Comparison of ENCODE assay signal across 8 cellular contexts in the genomic region with DNA sequence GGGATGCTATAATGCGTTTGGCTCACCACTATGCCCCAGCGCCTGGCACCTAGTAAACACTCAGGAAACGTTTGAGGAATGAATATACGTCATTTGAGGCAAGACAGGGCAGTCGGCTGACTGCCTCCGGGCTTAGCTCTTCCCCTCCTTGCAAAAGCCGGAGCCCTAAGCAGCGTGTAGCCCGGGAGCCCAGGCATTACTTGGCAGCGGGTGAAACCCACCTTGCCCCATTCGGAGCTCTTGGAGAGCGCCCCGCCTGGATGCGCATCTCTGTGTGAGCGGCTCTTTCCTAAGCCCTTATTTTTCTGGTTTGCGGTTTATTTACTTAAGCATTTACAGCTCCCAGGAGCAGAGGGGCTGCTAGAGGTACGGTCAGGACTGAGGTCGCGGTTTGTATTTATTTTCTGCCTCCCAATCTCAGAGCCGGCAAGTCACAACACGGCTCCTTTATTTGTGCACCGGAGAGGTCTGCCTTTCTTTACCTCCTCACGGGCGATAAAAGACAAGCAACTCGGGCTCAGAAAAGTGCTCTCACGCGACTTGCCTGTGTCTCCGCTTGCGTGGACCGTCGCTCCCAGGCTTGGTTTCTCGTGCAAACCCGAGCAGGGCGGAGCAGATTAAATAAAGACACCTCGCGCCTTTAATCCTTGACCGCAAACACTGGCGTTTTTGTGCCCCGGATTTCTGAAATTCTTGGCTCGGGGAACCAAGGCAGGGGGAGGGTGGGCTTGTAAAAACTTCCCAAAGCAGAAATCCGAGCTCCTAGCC. TPM values are rescaled to one million over a fixed set of nuclear protein-coding genes. Genes with fewer than 3 reads are reported as not detected.
A peak's percentile ranks its signal among the peaks of the same experiment; 100 is the strongest.
DNase-seq lines count a peak whose midpoint lies in the region; ATAC-seq and TF ChIP-seq lines count a peak whose summit lies in the region.

No MANE protein-coding gene starts in this region.

- no peak for TF ChIP-seq POLR2A in vagina (IDR thresholded peaks at IDR 0.05)

- DNase-seq in EH (ENCODE audit: low read depth) (peak; percentile 74), RWPE2 (ENCODE audit: low spot score) (peak; percentile 52), germinal center (ENCODE audit: low spot score) (peak; percentile 32), neuronal stem cell (ENCODE audit: low spot score) (peak; percentile 43), vagina (ENCODE audit: extremely low spot score in 2 of 2) (no peak)
- peak; percentile 54 for DNase-seq in activated naive CD4-positive, alpha-beta T cell treated with anti-CD3 and anti-CD28 coated beads for 36 hours

- peak overlapping the region; percentile 98 for H2AFZ ChIP-seq in neuronal stem cell (ENCODE audit: low read length)

- peak overlapping the region; percentile 87 for H3K4me3 Mint-ChIP-seq in activated naive CD4-positive, alpha-beta T cell treated with anti-CD3 and anti-CD28 coated beads for 36 hours

- ATAC-seq in HG03354 (IDR thresholded peaks at IDR 0.05; ENCODE audit: poor library complexity, severe bottlenecking, unreplicated experiment): peak; percentile 20
- ATAC-seq in RWPE2 (ENCODE audit: low read depth): peak; percentile 67
- ATAC-seq in GM21423 (IDR thresholded peaks at IDR 0.05; ENCODE audit: unreplicated experiment): no peak

- H3K27me3 Mint-ChIP-seq in activated naive CD4-positive, alpha-beta T cell treated with anti-CD3 and anti-CD28 coated beads for 36 hours (ENCODE audit: low read depth): peaks cover 4% of the 10 kb centered on the region

- no peak overlapping the region for H4K91ac ChIP-seq in neuronal stem cell (ENCODE audit: low read depth, low read length, poor library complexity)

- H3K9me3 Mint-ChIP-seq in activated naive CD4-positive, alpha-beta T cell treated with anti-CD3 and anti-CD28 coated beads for 36 hours: no peaks in the 10 kb centered on the region

- H4K8ac ChIP-seq in neuronal stem cell (ENCODE audit: low read depth, low read length): no peak overlapping the region

- no peak overlapping the region for H3K14ac ChIP-seq in neuronal stem cell (ENCODE audit: low read length)

- intact Hi-C loops in activated naive CD4-positive, alpha-beta T cell treated with anti-CD3 and anti-CD28 coated beads for 36 hours (cut with micrococcal nuclease): loop anchor here (1.0 to 5.0 kb wide), 19 partner anchors 17 to 1315 kb away; a partner anchor contains a TSS
- intact Hi-C loops in vagina (cut with DNase I): loop anchor here (5.0 to 10.0 kb wide), 2 partner anchors 90 to 138 kb away; no protein-coding TSS in a partner anchor

- H2AK5ac ChIP-seq in neuronal stem cell (ENCODE audit: low read depth, low read length): no peak overlapping the region

- H3K27ac ChIP-seq in RWPE2 (ENCODE audit: poor library complexity, severe bottlenecking): peak overlapping the region; percentile 49
- H3K27ac ChIP-seq in neuronal stem cell (replicated peaks; ENCODE audit: low read length): peak overlapping the region; percentile 32
- peak overlapping the region; percentile 77 for H3K27ac ChIP-seq in vagina

- H3K9ac ChIP-seq in neuronal stem cell (ENCODE audit: low read depth, low read length, poor library complexity): peak overlapping the region; percentile 27

- CTCF ChIA-PET in activated naive CD4-positive, alpha-beta T cell treated with anti-CD3 and anti-CD28 coated beads for 36 hours (lab: Charles Lee): interaction anchor here (0.5 to 4.2 kb wide), 10 partner anchors 16 to 142 kb away, joined by 3 to 17 read pairs (median 5); no protein-coding TSS in a partner anchor

- H3K4me2 ChIP-seq in neuronal stem cell (ENCODE audit: insufficient read depth, low read length, poor library complexity, severe bottlenecking): peak overlapping the region; percentile 82

- no peak overlapping the region for H3K4ac ChIP-seq in neuronal stem cell (ENCODE audit: low read length)

- no peak overlapping the region for H2BK120ac ChIP-seq in neuronal stem cell (ENCODE audit: low read depth, low read length)

- peak overlapping the region; percentile 72 for H3K4me3 ChIP-seq in RWPE2 (ENCODE audit: severe bottlenecking)
- H3K4me3 ChIP-seq in neuronal stem cell (ENCODE audit: low read length in 2 of 2): peak overlapping the region; percentile 75 to 84
- peak overlapping the region; percentile 59 to 94 for H3K4me3 ChIP-seq in vagina

- H3K27me3 ChIP-seq in RWPE2 (ENCODE audit: insufficient read depth, poor library complexity, severe bottlenecking): no peaks in the 10 kb centered on the region
- H3K27me3 ChIP-seq in neuronal stem cell (ENCODE audit: control insufficient read depth in 3 of 3, insufficient read depth in 3 of 3, low read depth in 1 of 3, low read length in 3 of 3): peaks cover 0 to 53% (median 14%) of the 10 kb centered on the region in 3 experiments
- H3K27me3 ChIP-seq in vagina: no peaks in the 10 kb centered on the region

- peaks cover 8% of the 10 kb centered on the region for H3K4me1 ChIP-seq in RWPE2 (ENCODE audit: insufficient read depth, poor library complexity, severe bottlenecking)
- peaks cover 0 to 2% of the 10 kb centered on the region in 2 donors for H3K4me1 ChIP-seq in neuronal stem cell (ENCODE audit: control insufficient read depth in 2 of 2, insufficient read depth in 1 of 2, low read depth in 1 of 2, low read length in 2 of 2)
- H3K4me1 ChIP-seq in vagina: peaks cover 32% of the 10 kb centered on the region

- no peaks in the 10 kb centered on the region for H3K79me1 ChIP-seq in neuronal stem cell (ENCODE audit: low read depth, low read length)

- H2BK15ac ChIP-seq in neuronal stem cell (ENCODE audit: low read length): no peak overlapping the region

- peak overlapping the region; percentile 84 for H3K18ac ChIP-seq in neuronal stem cell (ENCODE audit: low read length)

- peak overlapping the region; percentile 82 for H3K23ac ChIP-seq in neuronal stem cell (ENCODE audit: low read depth, low read length, poor library complexity)

- no peak overlapping the region for H2BK12ac ChIP-seq in neuronal stem cell (ENCODE audit: low read length)

- peaks cover 34% of the 10 kb centered on the region for H3K4me1 Mint-ChIP-seq in activated naive CD4-positive, alpha-beta T cell treated with anti-CD3 and anti-CD28 coated beads for 36 hours (ENCODE audit: low read depth)

- TF ChIP-seq CTCF in RWPE2 (IDR thresholded peaks at IDR 0.05; ENCODE audit: poor library complexity, severe bottlenecking) (no peak), vagina (IDR thresholded peaks at IDR 0.05) (no peak)

- no peak overlapping the region for H2BK5ac ChIP-seq in neuronal stem cell (ENCODE audit: low read length)

- H3K9me3 ChIP-seq in RWPE2 (ENCODE audit: severe bottlenecking): no peaks in the 10 kb centered on the region
- H3K9me3 ChIP-seq in neuronal stem cell (replicated peaks in 1 of 2; ENCODE audit: control insufficient read depth in 2 of 2, insufficient read depth in 1 of 2, low read depth in 1 of 2, low read length in 2 of 2): no peaks in the 10 kb centered on the region
- H3K9me3 ChIP-seq in vagina: no peaks in the 10 kb centered on the region

- no CpG with 5 or more reads among the region's 41 CpGs for WGBS in neuronal stem cell (ENCODE audit: extremely low coverage in 2 of 2, insufficient read length in 2 of 2, insufficient replicate concordance in 1 of 2), 2 donors

- no peaks in the 10 kb centered on the region for H3K36me3 ChIP-seq in RWPE2 (ENCODE audit: low read depth)
- no peaks in the 10 kb centered on the region for H3K36me3 ChIP-seq in neuronal stem cell (replicated peaks in 1 of 2; ENCODE audit: control insufficient read depth in 2 of 2, insufficient read depth in 2 of 2, low read length in 2 of 2)
- H3K36me3 ChIP-seq in vagina: no peaks in the 10 kb centered on the region

- H3K36me3 Mint-ChIP-seq in activated naive CD4-positive, alpha-beta T cell treated with anti-CD3 and anti-CD28 coated beads for 36 hours (ENCODE audit: low read depth): peaks cover 2% of the 10 kb centered on the region

- no peak overlapping the region for H3K27ac Mint-ChIP-seq in activated naive CD4-positive, alpha-beta T cell treated with anti-CD3 and anti-CD28 coated beads for 36 hours

RNA-seq across cellular contexts. Expression of a gene that starts 0.7 kb away (rescaled TPM):
- 10 to 100 TPM; 38.5 to 41.1 TPM for total RNA-seq in activated naive CD4-positive, alpha-beta T cell treated with anti-CD3 and anti-CD28 coated beads for 36 hours
- polyA plus RNA-seq in neuronal stem cell (2013, experiment 1 of 2): 1.3 TPM
- 1.1 TPM for polyA plus RNA-seq in neuronal stem cell (2013, experiment 2 of 2)
- total RNA-seq in vagina: 108 TPM

RNA-seq across cellular contexts. Expression of a gene that starts 25.4 kb away (rescaled TPM):
- 1 to 10 TPM; 3.9 to 5.0 TPM for total RNA-seq in activated naive CD4-positive, alpha-beta T cell treated with anti-CD3 and anti-CD28 coated beads for 36 hours
- polyA plus RNA-seq in neuronal stem cell (2013, experiment 1 of 2): 5.0 TPM
- 5.3 TPM for polyA plus RNA-seq in neuronal stem cell (2013, experiment 2 of 2)
- 65.6 TPM for total RNA-seq in vagina

Comparison
In these comparisons a context has a peak if more than half of its experiments do, and no peak if none do; other contexts are left out.
1. DNase-seq: peak in EH (single experiment), RWPE2 (single experiment), activated naive CD4-positive, alpha-beta T cell treated with anti-CD3 and anti-CD28 coated beads for 36 hours (single experiment), germinal center (single experiment) and neuronal stem cell (single experiment); none in vagina (0 of 2).
2. RNA of a gene that starts 25.4 kb away (total RNA-seq): 65.6 TPM in vagina (single experiment); 3.9 to 5.0 TPM in activated naive CD4-positive, alpha-beta T cell treated with anti-CD3 and anti-CD28 coated beads for 36 hours; every median in the first group is over 10 times any median in the second.
3. Peak in every context shown above with its lines, with median percentiles within 50 percentile points of each other: H3K27ac ChIP-seq and H3K4me3 ChIP-seq.